In genomic region chr6:22821664-22822320, GRCh38 we compare ENCODE assay signal across 1 cellular context.
TF ChIP-seq lines count a peak whose summit lies in the region.

No MANE protein-coding gene starts in this region.

TF ChIP-seq in WTC11, 78 proteins besides CTCF, POLR2A, EP300 and RAD21 (continued from another document):
- TF ChIP-seq, protein P1, sequence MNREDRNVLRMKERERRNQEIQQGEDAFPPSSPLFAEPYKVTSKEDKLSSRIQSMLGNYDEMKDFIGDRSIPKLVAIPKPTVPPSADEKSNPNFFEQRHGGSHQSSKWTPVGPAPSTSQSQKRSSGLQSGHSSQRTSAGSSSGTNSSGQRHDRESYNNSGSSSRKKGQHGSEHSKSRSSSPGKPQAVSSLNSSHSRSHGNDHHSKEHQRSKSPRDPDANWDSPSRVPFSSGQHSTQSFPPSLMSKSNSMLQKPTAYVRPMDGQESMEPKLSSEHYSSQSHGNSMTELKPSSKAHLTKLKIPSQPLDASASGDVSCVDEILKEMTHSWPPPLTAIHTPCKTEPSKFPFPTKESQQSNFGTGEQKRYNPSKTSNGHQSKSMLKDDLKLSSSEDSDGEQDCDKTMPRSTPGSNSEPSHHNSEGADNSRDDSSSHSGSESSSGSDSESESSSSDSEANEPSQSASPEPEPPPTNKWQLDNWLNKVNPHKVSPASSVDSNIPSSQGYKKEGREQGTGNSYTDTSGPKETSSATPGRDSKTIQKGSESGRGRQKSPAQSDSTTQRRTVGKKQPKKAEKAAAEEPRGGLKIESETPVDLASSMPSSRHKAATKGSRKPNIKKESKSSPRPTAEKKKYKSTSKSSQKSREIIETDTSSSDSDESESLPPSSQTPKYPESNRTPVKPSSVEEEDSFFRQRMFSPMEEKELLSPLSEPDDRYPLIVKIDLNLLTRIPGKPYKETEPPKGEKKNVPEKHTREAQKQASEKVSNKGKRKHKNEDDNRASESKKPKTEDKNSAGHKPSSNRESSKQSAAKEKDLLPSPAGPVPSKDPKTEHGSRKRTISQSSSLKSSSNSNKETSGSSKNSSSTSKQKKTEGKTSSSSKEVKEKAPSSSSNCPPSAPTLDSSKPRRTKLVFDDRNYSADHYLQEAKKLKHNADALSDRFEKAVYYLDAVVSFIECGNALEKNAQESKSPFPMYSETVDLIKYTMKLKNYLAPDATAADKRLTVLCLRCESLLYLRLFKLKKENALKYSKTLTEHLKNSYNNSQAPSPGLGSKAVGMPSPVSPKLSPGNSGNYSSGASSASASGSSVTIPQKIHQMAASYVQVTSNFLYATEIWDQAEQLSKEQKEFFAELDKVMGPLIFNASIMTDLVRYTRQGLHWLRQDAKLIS (CRISPR knock-in tag; IDR thresholded peaks at IDR 0.05; ENCODE audit: borderline replicate concordance): no peak
- no peak for TF ChIP-seq ZBTB21 (CRISPR knock-in tag; IDR thresholded peaks at IDR 0.05; ENCODE audit: borderline replicate concordance)
- no peak for TF ChIP-seq RELA (CRISPR knock-in tag; IDR thresholded peaks at IDR 0.05; ENCODE audit: borderline replicate concordance)
- TF ChIP-seq FOXP4 (CRISPR knock-in tag; IDR thresholded peaks at IDR 0.05): no peak
- TF ChIP-seq, protein P2, sequence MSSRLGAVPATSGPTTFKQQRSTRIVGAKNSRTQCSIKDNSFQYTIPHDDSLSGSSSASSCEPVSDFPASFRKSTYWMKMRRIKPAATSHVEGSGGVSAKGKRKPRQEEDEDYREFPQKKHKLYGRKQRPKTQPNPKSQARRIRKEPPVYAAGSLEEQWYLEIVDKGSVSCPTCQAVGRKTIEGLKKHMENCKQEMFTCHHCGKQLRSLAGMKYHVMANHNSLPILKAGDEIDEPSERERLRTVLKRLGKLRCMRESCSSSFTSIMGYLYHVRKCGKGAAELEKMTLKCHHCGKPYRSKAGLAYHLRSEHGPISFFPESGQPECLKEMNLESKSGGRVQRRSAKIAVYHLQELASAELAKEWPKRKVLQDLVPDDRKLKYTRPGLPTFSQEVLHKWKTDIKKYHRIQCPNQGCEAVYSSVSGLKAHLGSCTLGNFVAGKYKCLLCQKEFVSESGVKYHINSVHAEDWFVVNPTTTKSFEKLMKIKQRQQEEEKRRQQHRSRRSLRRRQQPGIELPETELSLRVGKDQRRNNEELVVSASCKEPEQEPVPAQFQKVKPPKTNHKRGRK (CRISPR knock-in tag; IDR thresholded peaks at IDR 0.05; ENCODE audit: borderline replicate concordance): no peak
- no peak for TF ChIP-seq NFYB (CRISPR knock-in tag; conservative IDR thresholded peaks at IDR 0.05; ENCODE audit: low read depth)
